Comparison of ENCODE assay signal across 19 cellular contexts in genomic region chr9:33535541-33535940, GRCh38. TPM values are rescaled to one million over a fixed set of nuclear protein-coding genes. Genes with fewer than 3 reads are reported as not detected.
"Had no signal": no experiment of that assay in that cellular context is flagged by ENCODE, and none has a peak within 500 bp of the region (broad histone marks: within the 10 kb centered on the region; RNA-seq: fewer than 3 reads in every experiment).

No MANE protein-coding gene starts in this region.

- H3K27ac ChIP-seq: foreskin keratinocyte, hepatocyte, thyroid gland had no signal

- H3K27me3 ChIP-seq: foreskin keratinocyte, thyroid gland had no signal

- H3K27me3 Mint-ChIP-seq: type B pancreatic cell had no signal

- FAIRE-seq: urothelium cell line had no signal

- H3K79me2 ChIP-seq: hepatocyte had no signal

- H2AFZ ChIP-seq: hepatocyte had no signal

- H3K4me3 Mint-ChIP-seq: naive thymus-derived CD4-positive, alpha-beta T cell; nephron progenitor cell; type B pancreatic cell had no signal

- H3K36me3 ChIP-seq: thyroid gland had no signal

- H3K4me1 ChIP-seq: foreskin keratinocyte, thyroid gland had no signal

- H3K36me3 Mint-ChIP-seq: naive thymus-derived CD4-positive, alpha-beta T cell; type B pancreatic cell had no signal

- H3K27ac Mint-ChIP-seq: naive thymus-derived CD4-positive, alpha-beta T cell; nephron progenitor cell; type B pancreatic cell had no signal

- ATAC-seq: left ventricle myocardium superior; naive thymus-derived CD4-positive, alpha-beta T cell; sciatic nerve had no signal

- H3K4me2 ChIP-seq: hepatocyte had no signal

- H3K4me1 Mint-ChIP-seq: naive thymus-derived CD4-positive, alpha-beta T cell; nephron progenitor cell had no signal

- DNase-seq: effector memory CD4-positive, alpha-beta T cell; erythroblast; foreskin keratinocyte; head of caudate nucleus; left colon; left ventricle myocardium superior; naive thymus-derived CD4-positive, alpha-beta T cell; nephron progenitor cell; posterior cingulate gyrus; stimulated activated CD4-positive, alpha-beta T cell treated with anti-CD3 and anti-CD28 coated beads, Interleukin-12 subunit alpha, Interleukin-12 subunit beta, amount 100 ng/mL, for 4 hours; stimulated activated naive CD4-positive, alpha-beta T cell treated with Interleukin-2 at 50 U/mL for 16 hours; thyroid gland had no signal

- H3K9me3 Mint-ChIP-seq: naive thymus-derived CD4-positive, alpha-beta T cell; nephron progenitor cell; type B pancreatic cell had no signal

- H3K4me3 ChIP-seq: hepatocyte, thyroid gland had no signal

- H3K9me3 ChIP-seq: thyroid gland had no signal

RNA-seq across cellular contexts. Expression of gene ANKRD18B, which starts 11.5 kb away (rescaled TPM):
- total RNA-seq: mesenteric fat pad, omental fat pad, skeletal muscle tissue had no signal
- polyA plus RNA-seq: naive thymus-derived CD4-positive, alpha-beta T cell had no signal
